19 cellular contexts compared by ENCODE assay signal in genomic region chr10:16341637-16342036, GRCh38.
"Had no signal": no experiment of that assay in that cellular context is flagged by ENCODE, and none has a peak within 500 bp of the region (broad histone marks: within the 10 kb centered on the region; RNA-seq: fewer than 3 reads in every experiment).

No MANE protein-coding gene starts in this region.

- H3K4me3 ChIP-seq: heart right ventricle, prostate gland, stomach, thoracic aorta had no signal

- DNase-seq: effector memory CD4-positive, alpha-beta T cell; erythroblast; foreskin melanocyte; heart right ventricle; immature natural killer cell; kidney; naive thymus-derived CD4-positive, alpha-beta T cell; nephron progenitor cell; retina; stimulated activated CD4-positive, alpha-beta T cell treated with anti-CD3 and anti-CD28 coated beads, Interleukin-12 subunit alpha, Interleukin-12 subunit beta, amount 100 ng/mL, for 4 hours; stimulated activated naive CD4-positive, alpha-beta T cell; stomach; substantia nigra; trophoblast cell had no signal

- H3K9me3 ChIP-seq: prostate gland, stomach, thoracic aorta had no signal

- H3K27me3 ChIP-seq: stomach had no signal

- H3K27ac ChIP-seq: heart right ventricle, parathyroid adenoma, prostate gland, stomach, thoracic aorta had no signal

- ATAC-seq: heart right ventricle; naive thymus-derived CD4-positive, alpha-beta T cell; sciatic nerve had no signal

- H2AFZ ChIP-seq: parathyroid adenoma had no signal

- H3K36me3 ChIP-seq: heart right ventricle, prostate gland, stomach, thoracic aorta had no signal

- H3K4me1 Mint-ChIP-seq: central memory CD8-positive, alpha-beta T cell; immature natural killer cell; naive thymus-derived CD4-positive, alpha-beta T cell; nephron progenitor cell had no signal

- H3K36me3 Mint-ChIP-seq: immature natural killer cell; naive thymus-derived CD4-positive, alpha-beta T cell had no signal

- H3K4me3 Mint-ChIP-seq: central memory CD8-positive, alpha-beta T cell; immature natural killer cell; naive thymus-derived CD4-positive, alpha-beta T cell; nephron progenitor cell had no signal

- H3K79me2 ChIP-seq: parathyroid adenoma had no signal

- H3K9me3 Mint-ChIP-seq: central memory CD8-positive, alpha-beta T cell; nephron progenitor cell had no signal

- H3K4me1 ChIP-seq: heart right ventricle, parathyroid adenoma, prostate gland, stomach had no signal

- H3K27ac Mint-ChIP-seq: immature natural killer cell; naive thymus-derived CD4-positive, alpha-beta T cell had no signal

- H3K9ac ChIP-seq: parathyroid adenoma had no signal
